In genomic region chr6:15901141-15902115, GRCh38 we compare ENCODE assay signal across 9 cellular contexts.
DNase-seq lines count a peak whose midpoint lies in the region; ATAC-seq and TF ChIP-seq lines count a peak whose summit lies in the region.
"Had no signal": no experiment of that assay in that cellular context is flagged by ENCODE, and none has a peak within 500 bp of the region (broad histone marks: within the 10 kb centered on the region; RNA-seq: fewer than 3 reads in every experiment).

No MANE protein-coding gene starts in this region.

- no peak overlapping the region for H2BK120ac ChIP-seq in mesendoderm (ENCODE audit: low read depth, low read length)

- H3K36me3 ChIP-seq in mesendoderm (ENCODE audit: control insufficient read depth, insufficient read depth, low read length), result no peaks in the 10 kb centered on the region
- H3K36me3 ChIP-seq: gastrocnemius medialis had no signal

- no peak overlapping the region for H3K56ac ChIP-seq in mesendoderm (ENCODE audit: low read length)

- in situ Hi-C loops in GM13976 (cut with MboI; ENCODE audit: low sequenced_read_pairs, unreplicated experiment), result no loop called here

- WGBS in mesendoderm (ENCODE audit: extremely low coverage, insufficient coverage, low lambda C conversion rate), result no CpG with 5 or more reads among the region's 13 CpGs

- H3K23ac ChIP-seq in mesendoderm (ENCODE audit: low read length), result no peak overlapping the region

- H3K4me1 Mint-ChIP-seq in activated CD8-positive, alpha-beta T cell treated with anti-CD3 and anti-CD28 coated beads for 36 hours (ENCODE audit: low read depth), result peaks cover 18% of the 10 kb centered on the region
- H3K4me1 Mint-ChIP-seq in stimulated activated naive CD8-positive, alpha-beta T cell treated with anti-CD3 and anti-CD28 coated beads, Interleukin-15, amount 100 ng/mL, for 72 hours, result peaks cover 40% of the 10 kb centered on the region

- no peak overlapping the region for H4K8ac ChIP-seq in mesendoderm (ENCODE audit: low read depth, low read length)

- H3K79me2 ChIP-seq in mesendoderm (ENCODE audit: control insufficient read depth, insufficient read depth, low read length), result no peaks in the 10 kb centered on the region

- ATAC-seq in GM19468 (IDR thresholded peaks at IDR 0.05; ENCODE audit: extremely low read depth, unreplicated experiment) (peak; percentile 93), HG03442 (IDR thresholded peaks at IDR 0.05; ENCODE audit: unreplicated experiment) (peak; percentile 84)
- ATAC-seq in activated CD8-positive, alpha-beta T cell treated with anti-CD3 and anti-CD28 coated beads for 36 hours, result peak; percentile 91
- peak; percentile 88 for ATAC-seq in stimulated activated naive CD8-positive, alpha-beta T cell treated with anti-CD3 and anti-CD28 coated beads, Interleukin-15, amount 100 ng/mL, for 72 hours
- ATAC-seq: gastrocnemius medialis had no signal

- H3K9me3 Mint-ChIP-seq in activated CD8-positive, alpha-beta T cell treated with anti-CD3 and anti-CD28 coated beads for 36 hours, result no peaks in the 10 kb centered on the region
- peaks cover 0 to 9% of the 10 kb centered on the region in 2 donors for H3K9me3 Mint-ChIP-seq in stimulated activated naive CD8-positive, alpha-beta T cell treated with anti-CD3 and anti-CD28 coated beads, Interleukin-15, amount 100 ng/mL, for 72 hours

- no peak overlapping the region for H3K4me2 ChIP-seq in mesendoderm (ENCODE audit: low read length)

- peak overlapping the region; percentile 69 for H3K27ac Mint-ChIP-seq in activated CD8-positive, alpha-beta T cell treated with anti-CD3 and anti-CD28 coated beads for 36 hours
- peak overlapping the region; percentile 67 to 80 for H3K27ac Mint-ChIP-seq in stimulated activated naive CD8-positive, alpha-beta T cell treated with anti-CD3 and anti-CD28 coated beads, Interleukin-15, amount 100 ng/mL, for 72 hours

- intact Hi-C loops in activated CD8-positive, alpha-beta T cell treated with anti-CD3 and anti-CD28 coated beads for 36 hours (cut with micrococcal nuclease), result no loop called here

- H4K5ac ChIP-seq in mesendoderm (ENCODE audit: low read length), result no peak overlapping the region

- CTCF ChIA-PET in activated CD8-positive, alpha-beta T cell treated with anti-CD3 and anti-CD28 coated beads for 36 hours (lab: Charles Lee), result interaction anchor here (0.9 to 2.3 kb wide), 4 partner anchors 124 to 282 kb away, joined by 3 to 9 read pairs (median 6); partner anchors contain the start of gene MYLIP

- no peak overlapping the region for H3K27ac ChIP-seq in mesendoderm (ENCODE audit: low read depth, low read length)
- H3K27ac ChIP-seq: gastrocnemius medialis had no signal

- no peak overlapping the region for H3K4me3 ChIP-seq in mesendoderm (ENCODE audit: low read length)
- no peak overlapping the region for H3K4me3 ChIP-seq in foreskin fibroblast (ENCODE audit: low read depth in 1 of 2, low read length in 2 of 2)
- H3K4me3 ChIP-seq: gastrocnemius medialis had no signal

- H3K9ac ChIP-seq in mesendoderm (ENCODE audit: low read length), result no peak overlapping the region

- H2AK5ac ChIP-seq in mesendoderm (ENCODE audit: low read length), result no peak overlapping the region

- no peak overlapping the region for H3K18ac ChIP-seq in mesendoderm (ENCODE audit: low read length)

- no peak overlapping the region for H3K4me3 Mint-ChIP-seq in activated CD8-positive, alpha-beta T cell treated with anti-CD3 and anti-CD28 coated beads for 36 hours
- peak overlapping the region; percentile 3 to 54 for H3K4me3 Mint-ChIP-seq in stimulated activated naive CD8-positive, alpha-beta T cell treated with anti-CD3 and anti-CD28 coated beads, Interleukin-15, amount 100 ng/mL, for 72 hours

- H3K27me3 ChIP-seq in mesendoderm (ENCODE audit: insufficient read depth, low read length, poor library complexity), result no peaks in the 10 kb centered on the region
- H3K27me3 ChIP-seq: gastrocnemius medialis had no signal

- POLR2A ChIA-PET in activated CD8-positive, alpha-beta T cell treated with anti-CD3 and anti-CD28 coated beads for 36 hours (lab: Charles Lee), result interaction anchor here (0.6 to 1.8 kb wide), 5 partner anchors 11 to 240 kb away, joined by 3 to 10 read pairs (median 3); partner anchors contain the start of gene MYLIP

- no peak overlapping the region for H3K4ac ChIP-seq in mesendoderm (ENCODE audit: low read depth, low read length)

- DNase-seq in GM13976 (ENCODE audit: low spot score) (peak; percentile 68), NCI-H2227 (lab: John Stamatoyannopoulos, UW; ENCODE audit: unreplicated experiment) (no peak), mesendoderm (no peak), foreskin fibroblast (no peak)
- peak; percentile 59 for DNase-seq in activated CD8-positive, alpha-beta T cell treated with anti-CD3 and anti-CD28 coated beads for 36 hours
- peak; percentile 25 to 29 for DNase-seq in stimulated activated naive CD8-positive, alpha-beta T cell treated with anti-CD3 and anti-CD28 coated beads, Interleukin-15, amount 100 ng/mL, for 72 hours

- no peak overlapping the region for H2BK15ac ChIP-seq in mesendoderm (replicated peaks; ENCODE audit: low read depth)

- H3K36me3 Mint-ChIP-seq in activated CD8-positive, alpha-beta T cell treated with anti-CD3 and anti-CD28 coated beads for 36 hours (ENCODE audit: low read depth), result no peaks in the 10 kb centered on the region

- no peak overlapping the region for H2BK5ac ChIP-seq in mesendoderm (ENCODE audit: low read length)

- H3K4me1 ChIP-seq in mesendoderm (ENCODE audit: control insufficient read depth, low read depth, low read length), result peaks cover 4% of the 10 kb centered on the region
- H3K4me1 ChIP-seq: gastrocnemius medialis had no signal

- H3K27me3 Mint-ChIP-seq in activated CD8-positive, alpha-beta T cell treated with anti-CD3 and anti-CD28 coated beads for 36 hours, result peaks cover 4% of the 10 kb centered on the region
- peaks cover 28% of the 10 kb centered on the region for H3K27me3 Mint-ChIP-seq in stimulated activated naive CD8-positive, alpha-beta T cell treated with anti-CD3 and anti-CD28 coated beads, Interleukin-15, amount 100 ng/mL, for 72 hours

- no peaks in the 10 kb centered on the region for H3K79me1 ChIP-seq in mesendoderm (ENCODE audit: low read length)

- no peak for TF ChIP-seq CTCF in GM13976 (IDR thresholded peaks at IDR 0.05; ENCODE audit: borderline replicate concordance, control extremely low read depth, extremely low read depth, insufficient read depth, missing control alignments)
- TF ChIP-seq CTCF in activated CD8-positive, alpha-beta T cell treated with anti-CD3 and anti-CD28 coated beads for 36 hours (IDR thresholded peaks at IDR 0.05), result no peak
- no peak for TF ChIP-seq CTCF in foreskin fibroblast (IDR thresholded peaks at IDR 0.05; ENCODE audit: low read depth, low read length)

Comparison
In these comparisons a context has a peak if more than half of its experiments do, and no peak if none do; other contexts are left out.
1. DNase-seq: peak in GM13976 (single experiment), activated CD8-positive, alpha-beta T cell treated with anti-CD3 and anti-CD28 coated beads for 36 hours (single experiment) and stimulated activated naive CD8-positive, alpha-beta T cell treated with anti-CD3 and anti-CD28 coated beads, Interleukin-15, amount 100 ng/mL, for 72 hours (2 of 2); none in NCI-H2227 (single experiment), mesendoderm (single experiment) and foreskin fibroblast (0 of 2).
2. Peak in every context shown above with its lines, with median percentiles within 50 percentile points of each other: ATAC-seq.